Comparison of ENCODE assay signal across 25 cellular contexts in the genomic region with DNA sequence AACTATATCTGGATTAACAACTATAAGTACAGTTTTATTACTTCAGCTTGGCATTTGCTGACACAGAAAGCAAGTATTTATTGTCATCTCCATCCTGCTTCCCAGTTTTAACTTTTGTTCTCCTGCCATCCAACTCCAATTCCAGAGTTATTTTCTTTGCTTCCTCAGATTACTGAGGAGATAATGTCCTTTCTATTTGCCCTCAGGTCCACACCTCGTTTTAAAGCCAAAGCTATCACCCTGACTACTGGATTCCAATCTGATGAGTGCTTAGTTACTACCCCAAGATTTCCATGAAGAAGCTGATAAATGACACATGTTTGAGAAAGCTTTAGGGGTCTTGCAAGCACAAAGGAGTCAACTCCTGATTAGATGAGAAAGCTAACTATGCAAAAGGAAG. TPM values are rescaled to one million over a fixed set of nuclear protein-coding genes. Genes with fewer than 3 reads are reported as not detected.
DNase-seq lines count a peak whose midpoint lies in the region; TF ChIP-seq lines count a peak whose summit lies in the region.
"Had no signal": no experiment of that assay in that cellular context is flagged by ENCODE, and none has a peak within 500 bp of the region (broad histone marks: within the 10 kb centered on the region; RNA-seq: fewer than 3 reads in every experiment).

No MANE protein-coding gene starts in this region.

- H3K36me3 Mint-ChIP-seq in activated CD4-positive, alpha-beta memory T cell treated with anti-CD3 and anti-CD28 coated beads for 36 hours = no peaks in the 10 kb centered on the region
- H3K36me3 Mint-ChIP-seq: CD8-positive, alpha-beta memory T cell had no signal

- in situ Hi-C loops in mammary epithelial cell (cut with MboI; ENCODE audit: low sequenced_read_pairs in 2 of 2) = no loop called here

- H3K9me3 ChIP-seq in mammary epithelial cell (replicated peaks; ENCODE audit: insufficient read depth, low read length) (no peaks in the 10 kb centered on the region), osteoblast (ENCODE audit: low read depth, low read length) (no peaks in the 10 kb centered on the region)
- H3K9me3 ChIP-seq: ascending aorta, psoas muscle, tibial artery had no signal

- H3K27me3 Mint-ChIP-seq in activated CD4-positive, alpha-beta memory T cell treated with anti-CD3 and anti-CD28 coated beads for 36 hours = peaks cover 14% of the 10 kb centered on the region

- H3K27ac Mint-ChIP-seq in activated CD4-positive, alpha-beta memory T cell treated with anti-CD3 and anti-CD28 coated beads for 36 hours = no peak overlapping the region
- H3K27ac Mint-ChIP-seq: activated T-cell treated with anti-CD3 and anti-CD28 coated beads, Interleukin-2, amount 50 U/mL, for 72 hours; CD8-positive, alpha-beta memory T cell had no signal

- H3K9me3 Mint-ChIP-seq in activated CD4-positive, alpha-beta memory T cell treated with anti-CD3 and anti-CD28 coated beads for 36 hours = no peaks in the 10 kb centered on the region
- H3K9me3 Mint-ChIP-seq: H9 had no signal

- no peak overlapping the region for H3K4me3 Mint-ChIP-seq in activated CD4-positive, alpha-beta memory T cell treated with anti-CD3 and anti-CD28 coated beads for 36 hours
- H3K4me3 Mint-ChIP-seq: activated T-cell treated with anti-CD3 and anti-CD28 coated beads, Interleukin-2, amount 50 U/mL, for 72 hours; CD8-positive, alpha-beta memory T cell; H9 had no signal

- H3K36me3 ChIP-seq in mammary epithelial cell (ENCODE audit: insufficient read depth, low read length) (no peaks in the 10 kb centered on the region), osteoblast (ENCODE audit: insufficient read depth, low read length) (no peaks in the 10 kb centered on the region)
- H3K36me3 ChIP-seq: ascending aorta, tibial artery had no signal

- dilution Hi-C loops in mammary epithelial cell (cut with HindIII; ENCODE audit: low sequenced_read_pairs) = no loop called here

- H2AFZ ChIP-seq in mammary epithelial cell (ENCODE audit: low read depth, low read length) = peak overlapping the region; percentile 79
- H2AFZ ChIP-seq in osteoblast (ENCODE audit: low read length) = no peak overlapping the region

- no peaks in the 10 kb centered on the region for H3K4me1 Mint-ChIP-seq in activated CD4-positive, alpha-beta memory T cell treated with anti-CD3 and anti-CD28 coated beads for 36 hours (ENCODE audit: low read depth)
- H3K4me1 Mint-ChIP-seq: CD8-positive, alpha-beta memory T cell had no signal

- H3K4me1 ChIP-seq in mammary epithelial cell (ENCODE audit: insufficient read depth, low read length) (peaks cover 14% of the 10 kb centered on the region), osteoblast (ENCODE audit: insufficient read depth, low read length) (no peaks in the 10 kb centered on the region)
- H3K4me1 ChIP-seq: ascending aorta, psoas muscle, tibial artery had no signal

- 0% methylated on average over 1 of the region's 1 CpG for WGBS in mammary epithelial cell (ENCODE audit: low coverage, missing lambda C conversion rate)

- BruUV-seq in mammary epithelial cell (replicated peaks; lab: Mats Ljungman, UMichigan) = no TSS peak

- no peaks in the 10 kb centered on the region for H4K20me1 ChIP-seq in mammary epithelial cell (ENCODE audit: insufficient read depth, low read length)
- no peaks in the 10 kb centered on the region for H4K20me1 ChIP-seq in osteoblast (ENCODE audit: insufficient read depth, low read length)

- TF ChIP-seq CTCF in mammary epithelial cell (conservative IDR thresholded peaks at IDR 0.05 in 1 of 2, IDR thresholded peaks at IDR 0.05 in 1 of 2; ENCODE audit: extremely low read depth in 1 of 2, insufficient read depth in 1 of 2, low read depth in 1 of 2, low read length in 2 of 2) (no peak), osteoblast (IDR thresholded peaks at IDR 0.05; ENCODE audit: extremely low read depth, low read depth, low read length) (no peak)

- POLR2A ChIA-PET in activated CD4-positive, alpha-beta memory T cell treated with anti-CD3 and anti-CD28 coated beads for 36 hours (lab: Charles Lee) = no interaction called here

- no peak overlapping the region for H3K9ac ChIP-seq in mammary epithelial cell (ENCODE audit: insufficient read depth, low read length)

- intact Hi-C loops in mammary epithelial cell (cut with micrococcal nuclease) (no loop called here), posterior cingulate gyrus (cut with DNase I) (no loop called here)
- intact Hi-C loops in activated CD4-positive, alpha-beta memory T cell treated with anti-CD3 and anti-CD28 coated beads for 36 hours (cut with micrococcal nuclease) = no loop called here

- no peak overlapping the region for H3K27ac ChIP-seq in mammary epithelial cell (ENCODE audit: insufficient read depth, low read depth, low read length)
- no peak overlapping the region for H3K27ac ChIP-seq in osteoblast (ENCODE audit: low read depth, low read length)
- H3K27ac ChIP-seq: ascending aorta, psoas muscle, SK-N-MC, skin epidermis, tibial artery had no signal

- DNase-seq in GM04504 (ENCODE audit: low read depth) = peak; percentile 18
- peak; percentile 86 for DNase-seq in NCI-H226
- DNase-seq in mammary epithelial cell = no peak
- peak; percentile 38 for DNase-seq in osteoblast (ENCODE audit: insufficient read length, low spot score, missing footprints)
- no peak for DNase-seq in posterior cingulate gyrus
- no peak for DNase-seq in activated CD4-positive, alpha-beta memory T cell treated with anti-CD3 and anti-CD28 coated beads for 36 hours
- DNase-seq in central memory CD4-positive, alpha-beta T cell = no peak
- DNase-seq in germinal center (ENCODE audit: low spot score) = no peak
- DNase-seq: activated CD4-positive, CD25-positive, alpha-beta regulatory T cell treated with anti-CD3 and anti-CD28 coated beads, Interleukin-2, amount 50 U/mL, for 72 hours; activated naive CD4-positive, alpha-beta T cell treated with anti-CD3 and anti-CD28 coated beads, Interleukin-2, amount 50 U/mL, for 16 hours; activated T-cell treated with anti-CD3 and anti-CD28 coated beads, Interleukin-2, amount 50 U/mL, for 72 hours; CD8-positive, alpha-beta memory T cell; DMS79 treated with DMSO at 0.1 percent for 48 hours; H9; MM.1S; NCI-H1694; NCI-H345; psoas muscle; stimulated activated naive CD4-positive, alpha-beta T cell; tibial artery had no signal

- H3K79me2 ChIP-seq in mammary epithelial cell (ENCODE audit: insufficient read depth, low read length) (no peaks in the 10 kb centered on the region), osteoblast (ENCODE audit: insufficient read depth, low read length) (no peaks in the 10 kb centered on the region)

- no peak overlapping the region for H3K4me3 ChIP-seq in mammary epithelial cell (replicated peaks in 1 of 3; ENCODE audit: insufficient read depth in 1 of 3, low read depth in 2 of 3, low read length in 3 of 3)
- no peak overlapping the region for H3K4me3 ChIP-seq in osteoblast (ENCODE audit: insufficient read depth, low read length)
- H3K4me3 ChIP-seq: ascending aorta, psoas muscle, SK-N-MC, skin epidermis, tibial artery had no signal

- H3K27me3 ChIP-seq in mammary epithelial cell (ENCODE audit: insufficient read depth, low read length) (no peaks in the 10 kb centered on the region), osteoblast (ENCODE audit: insufficient read depth, low read length) (peaks cover under 1% of the 10 kb centered on the region)
- H3K27me3 ChIP-seq: ascending aorta, tibial artery had no signal

- H3K4me2 ChIP-seq in mammary epithelial cell (ENCODE audit: insufficient read depth, low read depth, low read length) (peak overlapping the region; percentile 48), osteoblast (ENCODE audit: insufficient read depth, low read length) (peak overlapping the region; percentile 10)

- CTCF ChIA-PET in mammary epithelial cell (lab: Charles Lee; ENCODE audit: low non-redundant PET) = no interaction called here
- CTCF ChIA-PET in activated CD4-positive, alpha-beta memory T cell treated with anti-CD3 and anti-CD28 coated beads for 36 hours (lab: Charles Lee) = interaction anchor here (1.1 to 2.0 kb wide), 2 partner anchors 14 to 16 kb away, joined by 3 to 5 read pairs; no protein-coding TSS in a partner anchor

RNA-seq across cellular contexts. Expression of gene ACKR1, which starts 25.2 kb away (rescaled TPM):
- not detected for total RNA-seq in mammary epithelial cell
- polyA plus RNA-seq in mammary epithelial cell = not detected
- polyA minus RNA-seq in mammary epithelial cell = not detected
- total RNA-seq in osteoblast = not detected in 2 replicates
- not detected for total RNA-seq in activated CD4-positive, alpha-beta memory T cell treated with anti-CD3 and anti-CD28 coated beads for 36 hours
- total RNA-seq: activated T-cell treated with anti-CD3 and anti-CD28 coated beads, Interleukin-2, amount 50 U/mL, for 72 hours; CD8-positive, alpha-beta memory T cell; mononuclear cell had no signal
- polyA plus RNA-seq: CD8-positive, alpha-beta memory T cell had no signal

RNA-seq across cellular contexts. Expression of gene CADM3, which starts 58.5 kb away (rescaled TPM):
- total RNA-seq in mammary epithelial cell (under 1 TPM in 1 of 2 donors, not detected in 1; 0.67 TPM), osteoblast (under 0.01 TPM in 1 of 2 replicates, not detected in the other)
- 0.03 TPM for polyA plus RNA-seq in mammary epithelial cell
- not detected for polyA minus RNA-seq in mammary epithelial cell
- total RNA-seq in activated CD4-positive, alpha-beta memory T cell treated with anti-CD3 and anti-CD28 coated beads for 36 hours = not detected
- total RNA-seq: activated CD8-positive, alpha-beta memory T cell treated with anti-CD3 and anti-CD28 coated beads for 36 hours; activated T-cell treated with anti-CD3 and anti-CD28 coated beads, Interleukin-2, amount 50 U/mL, for 72 hours; CD8-positive, alpha-beta memory T cell had no signal
- polyA plus RNA-seq: CD8-positive, alpha-beta memory T cell had no signal

Comparison
In these comparisons a context has a peak if more than half of its experiments do, and no peak if none do; other contexts are left out.
1. DNase-seq: peak in GM04504 (single experiment), NCI-H226 (single experiment) and osteoblast (single experiment); none in mammary epithelial cell (single experiment), posterior cingulate gyrus (0 of 10), activated CD4-positive, alpha-beta memory T cell treated with anti-CD3 and anti-CD28 coated beads for 36 hours (single experiment), central memory CD4-positive, alpha-beta T cell (single experiment) and germinal center (single experiment).